Comparison of ENCODE assay signal across 17 cellular contexts in genomic region chr3:126797563-126797962, GRCh38.
A peak's percentile ranks its signal among the peaks of the same experiment; 100 is the strongest.
DNase-seq lines count a peak whose midpoint lies in the region; ATAC-seq and TF ChIP-seq lines count a peak whose summit lies in the region.
"Had no signal": no experiment of that assay in that cellular context is flagged by ENCODE, and none has a peak within 500 bp of the region (broad histone marks: within the 10 kb centered on the region; RNA-seq: fewer than 3 reads in every experiment).

No MANE protein-coding gene starts in this region.

- no peak overlapping the region for H4K8ac ChIP-seq in mesenchymal stem cell (ENCODE audit: low read length)

- H3K4me3 Mint-ChIP-seq in MCF 10A (ENCODE audit: unreplicated experiment) = no peak overlapping the region
- no peak overlapping the region for H3K4me3 Mint-ChIP-seq in T-helper 17 cell
- H3K4me3 Mint-ChIP-seq in stimulated activated naive B cell treated with anti-CD40 and anti-IgM and Interleukin-4, amounts not matched to agents 10 μg/mL and 1 μg/mL and 100 μg/mL, for 72 hours = no peak overlapping the region
- H3K4me3 Mint-ChIP-seq: CD14-positive monocyte; CD4-positive, alpha-beta memory T cell; IgD-negative memory B cell had no signal

- ATAC-seq in T-helper 17 cell = no peak
- ATAC-seq in stimulated activated naive B cell treated with anti-CD40 and anti-IgM and Interleukin-4, amounts not matched to agents 10 μg/mL and 1 μg/mL and 100 μg/mL, for 72 hours (replicated peaks) = no peak
- ATAC-seq: GM12878 had no signal

- H3K18ac ChIP-seq in mesenchymal stem cell (ENCODE audit: low read depth in 1 of 2, low read length in 2 of 2) = no peak overlapping the region

- no peak overlapping the region for H2AFZ ChIP-seq in mesenchymal stem cell (ENCODE audit: low read depth, low read length)

- WGBS in mesenchymal stem cell = 91% methylated on average over 7 of the region's 7 CpGs

- H3K9me3 ChIP-seq in breast epithelium (peaks cover 0 to 8% of the 10 kb centered on the region in 2 donors), T-helper 17 cell (ENCODE audit: control insufficient read depth, low read length, poor library complexity, severe bottlenecking) (no peaks in the 10 kb centered on the region), mesenchymal stem cell (ENCODE audit: control insufficient read depth, low read length) (peaks cover 11% of the 10 kb centered on the region)
- H3K9me3 ChIP-seq: HAP-1 had no signal

- H3K4me1 ChIP-seq in breast epithelium = no peaks in the 10 kb centered on the region
- H3K4me1 ChIP-seq in mesenchymal stem cell (ENCODE audit: control insufficient read depth, insufficient read depth, low read depth, low read length) = peaks cover 2% of the 10 kb centered on the region
- H3K4me1 ChIP-seq: HAP-1 had no signal

- peak overlapping the region in 1 of 2 experiments; percentile 84 for H3K14ac ChIP-seq in mesenchymal stem cell (ENCODE audit: low read length in 2 of 2)

- H3K27ac Mint-ChIP-seq in MCF 10A (ENCODE audit: low read depth, unreplicated experiment) (peak overlapping the region; percentile 7), T-helper 17 cell (peak overlapping the region; percentile 46)
- peak overlapping the region; percentile 80 for H3K27ac Mint-ChIP-seq in stimulated activated naive B cell treated with anti-CD40 and anti-IgM and Interleukin-4, amounts not matched to agents 10 μg/mL and 1 μg/mL and 100 μg/mL, for 72 hours
- H3K27ac Mint-ChIP-seq: CD14-positive monocyte; CD4-positive, alpha-beta memory T cell; IgD-negative memory B cell had no signal

- CTCF ChIA-PET in MCF 10A (lab: Yijun Ruan, JAX) = no interaction called here

- H3K9ac ChIP-seq in mesenchymal stem cell (ENCODE audit: low read length) = no peak overlapping the region
- H3K9ac ChIP-seq: BLaER1 had no signal

- H3K27me3 Mint-ChIP-seq in MCF 10A (ENCODE audit: insufficient read depth, unreplicated experiment) (no peaks in the 10 kb centered on the region), T-helper 17 cell (no peaks in the 10 kb centered on the region)
- no peaks in the 10 kb centered on the region for H3K27me3 Mint-ChIP-seq in stimulated activated naive B cell treated with anti-CD40 and anti-IgM and Interleukin-4, amounts not matched to agents 10 μg/mL and 1 μg/mL and 100 μg/mL, for 72 hours
- H3K27me3 Mint-ChIP-seq: CD4-positive, alpha-beta memory T cell had no signal

- DNase-seq in MCF 10A (ENCODE audit: unreplicated experiment) (no peak), breast epithelium (ENCODE audit: low spot score in 2 of 2) (no peak), T-helper 17 cell (no peak), mesenchymal stem cell (no peak), hypothalamus (lab: John Stamatoyannopoulos, UW) (no peak), DMS 273 treated with DMSO at 0.1 percent for 48 hours (lab: John Stamatoyannopoulos, UW) (no peak), SHP77 treated with DMSO at 0.1 percent for 48 hours (lab: John Stamatoyannopoulos, UW) (no peak)
- DNase-seq in stimulated activated naive B cell treated with anti-CD40 and anti-IgM and Interleukin-4, amounts not matched to agents 10 μg/mL and 1 μg/mL and 100 μg/mL, for 72 hours = no peak
- DNase-seq: 8988T; CD4-positive, alpha-beta memory T cell; DMS79 treated with DMSO at 0.1 percent for 48 hours; KBM-7 had no signal

- H2BK5ac ChIP-seq in mesenchymal stem cell (ENCODE audit: low read depth, low read length, poor library complexity, severe bottlenecking) = no peak overlapping the region

- TF ChIP-seq POLR2A in breast epithelium (IDR thresholded peaks at IDR 0.05) = no peak

- H3K36me3 ChIP-seq in breast epithelium = no peaks in the 10 kb centered on the region
- H3K36me3 ChIP-seq in mesenchymal stem cell (ENCODE audit: control insufficient read depth in 1 of 2, insufficient read depth in 2 of 2, low read depth in 1 of 2, low read length in 2 of 2) = peaks cover 0 to 2% of the 10 kb centered on the region in 2 experiments
- H3K36me3 ChIP-seq: HAP-1 had no signal

- H3K4ac ChIP-seq in mesenchymal stem cell (ENCODE audit: low read depth in 1 of 2, low read length in 2 of 2) = no peak overlapping the region

- H3K4me2 ChIP-seq in mesenchymal stem cell (ENCODE audit: low read length, poor library complexity, severe bottlenecking) = no peak overlapping the region
- H3K4me2 ChIP-seq: BLaER1 had no signal

- H2AK5ac ChIP-seq in mesenchymal stem cell (ENCODE audit: low read length, severe bottlenecking) = peak overlapping the region; percentile 7

- peaks cover 22% of the 10 kb centered on the region for H3K9me3 Mint-ChIP-seq in MCF 10A (ENCODE audit: unreplicated experiment)
- H3K9me3 Mint-ChIP-seq in stimulated activated naive B cell treated with anti-CD40 and anti-IgM and Interleukin-4, amounts not matched to agents 10 μg/mL and 1 μg/mL and 100 μg/mL, for 72 hours = peaks cover 12 to 23% of the 10 kb centered on the region in 2 donors

- H2BK12ac ChIP-seq in mesenchymal stem cell (ENCODE audit: low read length in 2 of 2) = no peak overlapping the region

- no peaks in the 10 kb centered on the region for H3K27me3 ChIP-seq in breast epithelium
- H3K27me3 ChIP-seq in mesenchymal stem cell (ENCODE audit: control insufficient read depth in 1 of 2, insufficient read depth in 1 of 2, low read length in 2 of 2) = no peaks in the 10 kb centered on the region
- H3K27me3 ChIP-seq: BLaER1 had no signal

- H3K23ac ChIP-seq in mesenchymal stem cell (ENCODE audit: low read length in 2 of 2) = no peak overlapping the region

- peaks cover 7% of the 10 kb centered on the region for H3K79me1 ChIP-seq in mesenchymal stem cell (replicated peaks; ENCODE audit: low read length, poor library complexity, severe bottlenecking)

- no peak for TF ChIP-seq CTCF in MCF 10A (IDR thresholded peaks at IDR 0.05; ENCODE audit: unreplicated experiment)
- TF ChIP-seq CTCF in breast epithelium (IDR thresholded peaks at IDR 0.05) = no peak

- H4K91ac ChIP-seq in mesenchymal stem cell (ENCODE audit: low read length) = no peak overlapping the region

- no peak overlapping the region for H2BK15ac ChIP-seq in mesenchymal stem cell (ENCODE audit: low read depth, poor library complexity, severe bottlenecking)

- H3K36me3 Mint-ChIP-seq in MCF 10A (ENCODE audit: insufficient read depth, unreplicated experiment) (peaks cover 6% of the 10 kb centered on the region), T-helper 17 cell (ENCODE audit: low read depth) (peaks cover 8% of the 10 kb centered on the region)
- peaks cover 39 to 49% of the 10 kb centered on the region in 2 donors for H3K36me3 Mint-ChIP-seq in stimulated activated naive B cell treated with anti-CD40 and anti-IgM and Interleukin-4, amounts not matched to agents 10 μg/mL and 1 μg/mL and 100 μg/mL, for 72 hours

- H3K27ac ChIP-seq in breast epithelium (no peak overlapping the region), mesenchymal stem cell (ENCODE audit: low read length, poor library complexity, severe bottlenecking) (no peak overlapping the region)
- H3K27ac ChIP-seq: BLaER1 had no signal

- intact Hi-C loops in MCF 10A (cut with micrococcal nuclease) = no loop called here
- intact Hi-C loops in breast epithelium (cut with DNase I; ENCODE audit: low total_unique reads) = no loop called here

- no peak overlapping the region for H3K4me3 ChIP-seq in breast epithelium
- H3K4me3 ChIP-seq in mesenchymal stem cell (ENCODE audit: insufficient read depth in 1 of 2, low read depth in 1 of 2, low read length in 2 of 2) = no peak overlapping the region
- H3K4me3 ChIP-seq: BLaER1, GM12878, HAP-1 had no signal

- H2BK120ac ChIP-seq in mesenchymal stem cell (ENCODE audit: low read depth, low read length) = no peak overlapping the region

- H3K4me1 Mint-ChIP-seq in MCF 10A (ENCODE audit: insufficient read depth, unreplicated experiment) (peaks cover 6% of the 10 kb centered on the region), T-helper 17 cell (peaks cover 3% of the 10 kb centered on the region)
- H3K4me1 Mint-ChIP-seq in stimulated activated naive B cell treated with anti-CD40 and anti-IgM and Interleukin-4, amounts not matched to agents 10 μg/mL and 1 μg/mL and 100 μg/mL, for 72 hours = peaks cover 2 to 7% of the 10 kb centered on the region in 2 donors
- H3K4me1 Mint-ChIP-seq: CD14-positive monocyte; CD4-positive, alpha-beta memory T cell; IgD-negative memory B cell had no signal

- no TSS peak for BruUV-seq in MCF 10A (replicated peaks; lab: Mats Ljungman, UMichigan)

- POLR2A ChIA-PET in MCF 10A (lab: Yijun Ruan, JAX) = no interaction called here

Comparison
In these comparisons a context has a peak if more than half of its experiments do, and no peak if none do; other contexts are left out.
1. H3K27ac Mint-ChIP-seq: peak in every context shown above with its lines; median percentile 80 in stimulated activated naive B cell treated with anti-CD40 and anti-IgM and Interleukin-4, amounts not matched to agents 10 μg/mL and 1 μg/mL and 100 μg/mL, for 72 hours; 46 in T-helper 17 cell; 7 in MCF 10A.